ENCODE assay signal across 8 cellular contexts in the genomic region with DNA sequence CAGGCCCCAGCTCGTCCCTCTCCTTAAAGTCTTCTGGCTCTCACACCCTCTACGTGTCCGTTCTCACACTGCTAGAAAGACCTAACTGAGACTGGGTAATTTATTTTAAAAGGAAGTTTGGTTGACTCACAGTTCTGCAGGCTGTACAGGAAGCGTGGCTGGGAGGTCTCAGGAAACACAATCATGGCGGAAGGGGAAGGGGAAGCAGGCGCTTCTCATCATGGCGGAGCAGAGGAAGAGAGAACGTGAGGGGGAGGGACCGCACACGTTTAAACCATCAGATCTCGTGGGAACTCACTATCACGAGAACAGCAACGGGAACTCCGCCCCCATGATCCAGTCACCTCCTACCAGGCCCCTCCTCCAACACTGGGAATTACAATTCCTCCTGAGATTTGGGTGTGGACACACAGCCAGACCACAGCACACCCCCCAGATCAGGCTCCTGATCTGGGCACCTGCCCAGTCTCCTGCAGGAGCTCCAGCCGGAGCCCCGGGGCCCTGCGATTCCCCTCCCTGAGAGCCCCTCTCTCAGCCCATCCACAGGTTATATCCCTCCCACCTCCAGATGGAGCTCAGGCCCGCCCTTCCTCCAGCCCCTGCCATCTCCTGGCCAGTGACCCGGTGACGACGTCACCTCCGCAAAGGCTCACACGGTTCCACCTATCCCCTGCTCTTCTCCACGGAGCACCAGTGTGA.
DNase-seq lines count a peak whose midpoint lies in the region; ATAC-seq and TF ChIP-seq lines count a peak whose summit lies in the region.

No MANE protein-coding gene starts in this region.

- WGBS in esophagus muscularis mucosa, result 63% methylated on average over 23 of the region's 24 CpGs

- no peaks in the 10 kb centered on the region for H3K9me3 ChIP-seq in esophagus muscularis mucosa

- no peak for TF ChIP-seq CTCF in esophagus muscularis mucosa (IDR thresholded peaks at IDR 0.05)

- peak overlapping the region; percentile 62 to 72 (median 66) for H3K27ac ChIP-seq in esophagus muscularis mucosa (replicated peaks in 1 of 4)

- peaks cover 0 to 55% (median 1%) of the 10 kb centered on the region in 4 donors for H3K27me3 ChIP-seq in esophagus muscularis mucosa
- no peaks in the 10 kb centered on the region for H3K27me3 ChIP-seq in H7 (ENCODE audit: control insufficient read depth, insufficient read depth, low read length)

- no peak for TF ChIP-seq POLR2A in esophagus muscularis mucosa (IDR thresholded peaks at IDR 0.05; ENCODE audit: low read depth)

- DNase-seq in KBM-7, result peak; percentile 91
- DNase-seq in activated CD4-positive, alpha-beta T cell treated with anti-CD3 and anti-CD28 coated beads, Interleukin-2, amount 50 U/mL, for 1 hour, result peak; percentile 58
- DNase-seq in esophagus muscularis mucosa (ENCODE audit: extremely low spot score), result no peak
- peak; percentile 13 to 62 for DNase-seq in stimulated activated CD4-positive, alpha-beta T cell treated with anti-CD3 and anti-CD28 coated beads, Interleukin-1b, Interleukin-23, amount 100 ng/mL, for 1 hour (ENCODE audit: low read depth in 2 of 2)
- no peak for DNase-seq in SW 1271 (lab: John Stamatoyannopoulos, UW)
- DNase-seq in midbrain (lab: John Stamatoyannopoulos, UW), result no peak
- no peak for DNase-seq in H7

- ATAC-seq in GM18867 (IDR thresholded peaks at IDR 0.05; ENCODE audit: unreplicated experiment), result peak; percentile 53

- intact Hi-C loops in esophagus muscularis mucosa (cut with DNase I), result no loop called here

- TF ChIP-seq EP300 in esophagus muscularis mucosa (IDR thresholded peaks at IDR 0.05), result no peak

- peaks cover 0 to 6% (median 2%) of the 10 kb centered on the region in 4 donors for H3K4me1 ChIP-seq in esophagus muscularis mucosa

- in situ Hi-C loops in KBM-7 (cut with MboI; ENCODE audit: low pct_unique_long_range_greater_than_20kb, low sequenced_read_pairs), result no loop called here

- H3K36me3 ChIP-seq in esophagus muscularis mucosa (no peaks in the 10 kb centered on the region), H7 (replicated peaks; ENCODE audit: control insufficient read depth, insufficient read depth, low read length) (no peaks in the 10 kb centered on the region)

- H3K4me3 ChIP-seq in esophagus muscularis mucosa, result peak overlapping the region; percentile 44 to 63 (median 50)
- no peak overlapping the region for H3K4me3 ChIP-seq in H7 (ENCODE audit: insufficient read depth, low read depth, low read length)

Comparison
In these comparisons a context has a peak if more than half of its experiments do, and no peak if none do; other contexts are left out.
1. DNase-seq: peak in KBM-7 (single experiment), activated CD4-positive, alpha-beta T cell treated with anti-CD3 and anti-CD28 coated beads, Interleukin-2, amount 50 U/mL, for 1 hour (single experiment) and stimulated activated CD4-positive, alpha-beta T cell treated with anti-CD3 and anti-CD28 coated beads, Interleukin-1b, Interleukin-23, amount 100 ng/mL, for 1 hour (2 of 2); none in esophagus muscularis mucosa (single experiment), SW 1271 (0 of 2), midbrain (single experiment) and H7 (single experiment).